1 cellular context compared by ENCODE assay signal in genomic region chr20:57835053-57835452, GRCh38.
TF ChIP-seq lines count a peak whose summit lies in the region.

No MANE protein-coding gene starts in this region.

TF ChIP-seq in GM23338, 12 proteins besides CTCF, POLR2A, EP300 and RAD21 (continued from another document):
- TF ChIP-seq, protein P1, sequence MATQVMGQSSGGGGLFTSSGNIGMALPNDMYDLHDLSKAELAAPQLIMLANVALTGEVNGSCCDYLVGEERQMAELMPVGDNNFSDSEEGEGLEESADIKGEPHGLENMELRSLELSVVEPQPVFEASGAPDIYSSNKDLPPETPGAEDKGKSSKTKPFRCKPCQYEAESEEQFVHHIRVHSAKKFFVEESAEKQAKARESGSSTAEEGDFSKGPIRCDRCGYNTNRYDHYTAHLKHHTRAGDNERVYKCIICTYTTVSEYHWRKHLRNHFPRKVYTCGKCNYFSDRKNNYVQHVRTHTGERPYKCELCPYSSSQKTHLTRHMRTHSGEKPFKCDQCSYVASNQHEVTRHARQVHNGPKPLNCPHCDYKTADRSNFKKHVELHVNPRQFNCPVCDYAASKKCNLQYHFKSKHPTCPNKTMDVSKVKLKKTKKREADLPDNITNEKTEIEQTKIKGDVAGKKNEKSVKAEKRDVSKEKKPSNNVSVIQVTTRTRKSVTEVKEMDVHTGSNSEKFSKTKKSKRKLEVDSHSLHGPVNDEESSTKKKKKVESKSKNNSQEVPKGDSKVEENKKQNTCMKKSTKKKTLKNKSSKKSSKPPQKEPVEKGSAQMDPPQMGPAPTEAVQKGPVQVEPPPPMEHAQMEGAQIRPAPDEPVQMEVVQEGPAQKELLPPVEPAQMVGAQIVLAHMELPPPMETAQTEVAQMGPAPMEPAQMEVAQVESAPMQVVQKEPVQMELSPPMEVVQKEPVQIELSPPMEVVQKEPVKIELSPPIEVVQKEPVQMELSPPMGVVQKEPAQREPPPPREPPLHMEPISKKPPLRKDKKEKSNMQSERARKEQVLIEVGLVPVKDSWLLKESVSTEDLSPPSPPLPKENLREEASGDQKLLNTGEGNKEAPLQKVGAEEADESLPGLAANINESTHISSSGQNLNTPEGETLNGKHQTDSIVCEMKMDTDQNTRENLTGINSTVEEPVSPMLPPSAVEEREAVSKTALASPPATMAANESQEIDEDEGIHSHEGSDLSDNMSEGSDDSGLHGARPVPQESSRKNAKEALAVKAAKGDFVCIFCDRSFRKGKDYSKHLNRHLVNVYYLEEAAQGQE (IDR thresholded peaks at IDR 0.05; ENCODE audit: unreplicated experiment): no peak
- no peak for TF ChIP-seq POLR2AphosphoS5 (IDR thresholded peaks at IDR 0.05; ENCODE audit: low read depth)
- TF ChIP-seq STAT1 (IDR thresholded peaks at IDR 0.05; ENCODE audit: unreplicated experiment): no peak
- no peak for TF ChIP-seq JUNB (IDR thresholded peaks at IDR 0.05; ENCODE audit: unreplicated experiment)
